17 cellular contexts compared by ENCODE assay signal in the genomic region with DNA sequence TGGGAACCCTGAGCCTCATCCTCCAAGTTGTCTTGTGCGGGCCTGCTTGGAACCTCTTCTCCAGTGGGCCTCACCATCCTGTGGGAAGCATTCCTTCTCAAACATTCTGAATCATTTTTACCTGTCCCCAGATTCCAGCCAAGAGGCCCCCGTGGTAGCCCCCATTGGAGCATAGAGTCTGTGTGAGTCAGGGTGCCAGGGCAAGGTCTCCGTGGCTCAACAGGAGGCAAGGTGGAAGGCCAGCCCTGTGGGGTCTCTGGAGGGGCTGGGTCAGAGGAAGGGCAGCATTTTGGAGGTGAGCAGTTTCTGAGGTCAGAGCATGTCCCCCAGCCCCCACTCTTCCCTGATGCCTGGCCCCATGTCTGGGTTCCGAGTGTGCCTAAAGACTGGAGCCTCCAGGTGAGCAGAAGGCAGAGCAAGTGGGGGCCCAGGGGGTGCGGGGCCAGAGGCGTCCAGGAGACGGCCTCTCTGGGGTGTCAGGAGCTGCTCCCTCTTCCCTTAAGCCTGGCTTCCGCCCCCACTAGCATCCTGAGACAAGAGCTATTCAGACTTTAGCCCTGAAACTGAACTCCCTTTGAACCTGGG. TPM values are rescaled to one million over a fixed set of nuclear protein-coding genes. Genes with fewer than 3 reads are reported as not detected.
"Had no signal": no experiment of that assay in that cellular context is flagged by ENCODE, and none has a peak within 500 bp of the region (broad histone marks: within the 10 kb centered on the region; RNA-seq: fewer than 3 reads in every experiment).

No MANE protein-coding gene starts in this region.

- H3K27ac Mint-ChIP-seq: activated CD4-positive, alpha-beta T cell treated with anti-CD3 and anti-CD28 coated beads for 36 hours; activated CD8-positive, alpha-beta T cell treated with anti-CD3 and anti-CD28 coated beads for 36 hours; activated naive CD4-positive, alpha-beta T cell treated with anti-CD3 and anti-CD28 coated beads, Interleukin-2, amount 50 U/mL, for 72 hours; memory B cell; nephron; stimulated activated naive CD8-positive, alpha-beta T cell treated with anti-CD3 and anti-CD28 coated beads, Interleukin-15, amount 100 ng/mL, for 72 hours; type B pancreatic cell had no signal

- H3K4me1 ChIP-seq: gastrocnemius medialis had no signal

- H3K4me3 ChIP-seq: gastrocnemius medialis, left lung, ovary had no signal

- H3K36me3 Mint-ChIP-seq: type B pancreatic cell had no signal

- H3K36me3 ChIP-seq: gastrocnemius medialis, left lung, ovary had no signal

- ATAC-seq: activated CD4-positive, alpha-beta T cell treated with anti-CD3 and anti-CD28 coated beads for 36 hours; activated CD8-positive, alpha-beta T cell treated with anti-CD3 and anti-CD28 coated beads for 36 hours; activated naive CD4-positive, alpha-beta T cell treated with anti-CD3 and anti-CD28 coated beads, Interleukin-2, amount 50 U/mL, for 72 hours; gastrocnemius medialis; left lung; sciatic nerve; SK-N-SH treated with all-trans-retinoic acid at 6 μM for 48 hours; stimulated activated naive CD8-positive, alpha-beta T cell treated with anti-CD3 and anti-CD28 coated beads, Interleukin-15, amount 100 ng/mL, for 72 hours had no signal

- H3K27ac ChIP-seq: gastrocnemius medialis, left lung, ovary had no signal

- H3K4me3 Mint-ChIP-seq: activated CD4-positive, alpha-beta T cell treated with anti-CD3 and anti-CD28 coated beads for 36 hours; activated CD8-positive, alpha-beta T cell treated with anti-CD3 and anti-CD28 coated beads for 36 hours; type B pancreatic cell had no signal

- DNase-seq: activated CD4-positive, alpha-beta T cell treated with anti-CD3 and anti-CD28 coated beads for 36 hours; activated CD8-positive, alpha-beta T cell treated with anti-CD3 and anti-CD28 coated beads for 36 hours; activated gamma-delta T cell; activated T-cell treated with anti-CD3 and anti-CD28 coated beads, Interleukin-2, amount 50 U/mL, for 48 hours; amygdala; dermis blood vessel endothelial cell; gastrocnemius medialis; left lung; ovary; stimulated activated naive CD8-positive, alpha-beta T cell treated with anti-CD3 and anti-CD28 coated beads, Interleukin-15, amount 100 ng/mL, for 72 hours; T-helper 1 cell had no signal

- H3K9me3 ChIP-seq: gastrocnemius medialis, left lung, ovary had no signal

- H3K27me3 ChIP-seq: ovary had no signal

- H3K4me1 Mint-ChIP-seq: activated CD4-positive, alpha-beta T cell treated with anti-CD3 and anti-CD28 coated beads for 36 hours; memory B cell; nephron; stimulated activated naive CD8-positive, alpha-beta T cell treated with anti-CD3 and anti-CD28 coated beads, Interleukin-15, amount 100 ng/mL, for 72 hours had no signal

- H3K9me3 Mint-ChIP-seq: activated CD8-positive, alpha-beta T cell treated with anti-CD3 and anti-CD28 coated beads for 36 hours; activated naive CD4-positive, alpha-beta T cell treated with anti-CD3 and anti-CD28 coated beads, Interleukin-2, amount 50 U/mL, for 72 hours; memory B cell; stimulated activated naive CD8-positive, alpha-beta T cell treated with anti-CD3 and anti-CD28 coated beads, Interleukin-15, amount 100 ng/mL, for 72 hours; type B pancreatic cell had no signal

RNA-seq across cellular contexts. Expression of a gene that starts 2.1 kb away (rescaled TPM):
- total RNA-seq: activated CD8-positive, alpha-beta T cell treated with anti-CD3 and anti-CD28 coated beads for 36 hours had no signal
